Comparison of ENCODE assay signal across 18 cellular contexts in the genomic region with DNA sequence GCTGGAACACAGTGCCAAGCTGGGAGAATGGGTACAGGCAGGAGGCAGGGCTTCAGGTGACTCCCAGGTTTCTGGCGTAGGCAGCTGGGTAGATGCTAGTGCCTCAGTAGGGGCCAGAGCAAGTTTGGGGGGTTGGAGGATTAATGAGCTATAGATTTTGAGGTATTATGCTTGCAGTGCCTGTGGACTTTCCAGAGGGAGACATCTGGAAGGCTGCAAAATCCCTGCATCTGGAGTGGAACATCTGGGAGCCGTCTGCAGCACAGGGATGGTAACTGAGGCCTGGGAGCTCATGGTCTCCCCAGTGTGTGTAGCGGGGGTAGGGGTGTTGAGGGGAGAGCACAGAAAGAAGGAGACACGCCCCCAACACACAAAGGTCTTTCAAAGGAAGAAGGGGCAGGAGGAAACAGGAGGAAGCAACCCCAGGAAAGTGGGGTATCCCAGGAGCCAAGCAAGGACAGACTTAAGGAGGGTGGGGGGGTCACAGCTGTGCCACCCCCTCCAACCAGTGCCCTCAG. TPM values are rescaled to one million over a fixed set of nuclear protein-coding genes. Genes with fewer than 3 reads are reported as not detected.
DNase-seq lines count a peak whose midpoint lies in the region; ATAC-seq and TF ChIP-seq lines count a peak whose summit lies in the region.
"Had no signal": no experiment of that assay in that cellular context is flagged by ENCODE, and none has a peak within 500 bp of the region (broad histone marks: within the 10 kb centered on the region; RNA-seq: fewer than 3 reads in every experiment).

No MANE protein-coding gene starts in this region.

- no peak overlapping the region for H2BK12ac ChIP-seq in neuronal stem cell (ENCODE audit: low read length)

- H3K18ac ChIP-seq in neuronal stem cell (ENCODE audit: low read length) = no peak overlapping the region

- TF ChIP-seq CTCF in CD14-positive monocyte (IDR thresholded peaks at IDR 0.05) = no peak
- TF ChIP-seq CTCF in Loucy (conservative IDR thresholded peaks at IDR 0.05; ENCODE audit: low read length) = no peak

- peak; percentile 11 for DNase-seq in CD14-positive monocyte (ENCODE audit: low spot score)
- no peak for DNase-seq in epithelial cell of prostate (ENCODE audit: low read depth, low spot score)
- no peak for DNase-seq in neuronal stem cell (ENCODE audit: low spot score)
- no peak for DNase-seq in activated CD4-positive, alpha-beta T cell treated with anti-CD3 and anti-CD28 coated beads for 48 hours
- no peak for DNase-seq in stimulated activated CD4-positive, alpha-beta T cell treated with anti-CD3 and anti-CD28 coated beads, Interleukin-4, amount 100 ng/mL, for 1 hour
- DNase-seq: activated CD4-positive, alpha-beta T cell treated with anti-CD3 and anti-CD28 coated beads for 36 hours; activated T-cell treated with anti-CD3 and anti-CD28 coated beads, Interleukin-2, amount 50 U/mL, for 72 hours; cerebellar nuclear complex; GF-D8; immature natural killer cell had no signal

- H3K36me3 ChIP-seq in Loucy (ENCODE audit: insufficient read depth, low read length) = no peaks in the 10 kb centered on the region
- no peaks in the 10 kb centered on the region for H3K36me3 ChIP-seq in neuronal stem cell (replicated peaks in 1 of 2; ENCODE audit: control insufficient read depth in 2 of 2, insufficient read depth in 2 of 2, low read length in 2 of 2)
- H3K36me3 ChIP-seq: gastroesophageal sphincter, SJSA1, vagina had no signal

- peak overlapping the region; percentile 81 for H3K27ac ChIP-seq in epithelial cell of prostate
- H3K27ac ChIP-seq in neuronal stem cell (replicated peaks; ENCODE audit: low read length) = no peak overlapping the region
- H3K27ac ChIP-seq: gastroesophageal sphincter, parathyroid adenoma, SJSA1, vagina had no signal

- H3K23ac ChIP-seq in neuronal stem cell (ENCODE audit: low read depth, low read length, poor library complexity) = no peak overlapping the region

- no peaks in the 10 kb centered on the region for H3K79me1 ChIP-seq in neuronal stem cell (ENCODE audit: low read depth, low read length)

- H2AK5ac ChIP-seq in neuronal stem cell (ENCODE audit: low read depth, low read length) = no peak overlapping the region

- H3K27ac Mint-ChIP-seq in CD14-positive monocyte = no peak overlapping the region
- H3K27ac Mint-ChIP-seq: activated T-cell treated with anti-CD3 and anti-CD28 coated beads, Interleukin-2, amount 50 U/mL, for 72 hours had no signal

- no peaks in the 10 kb centered on the region for H3K36me3 Mint-ChIP-seq in CD14-positive monocyte
- H3K36me3 Mint-ChIP-seq: immature natural killer cell had no signal

- intact Hi-C loops in CD14-positive monocyte (cut with micrococcal nuclease) = loop anchor here (2.0 to 5.0 kb wide), 3 partner anchors 70 to 515 kb away; no protein-coding TSS in a partner anchor

- H3K4ac ChIP-seq in neuronal stem cell (ENCODE audit: low read length) = no peak overlapping the region

- H3K14ac ChIP-seq in neuronal stem cell (ENCODE audit: low read length) = no peak overlapping the region

- no peaks in the 10 kb centered on the region for H3F3A ChIP-seq in Loucy (ENCODE audit: low read depth)

- H2BK5ac ChIP-seq in neuronal stem cell (ENCODE audit: low read length) = no peak overlapping the region

- H4K91ac ChIP-seq in neuronal stem cell (ENCODE audit: low read depth, low read length, poor library complexity) = no peak overlapping the region

- no peak for ATAC-seq in HG03521 (IDR thresholded peaks at IDR 0.05; ENCODE audit: unreplicated experiment)
- no peak for ATAC-seq in GM21367 (IDR thresholded peaks at IDR 0.05; ENCODE audit: unreplicated experiment)

- no peak overlapping the region for H3K4me3 ChIP-seq in Loucy (ENCODE audit: low read length, poor library complexity, severe bottlenecking)
- H3K4me3 ChIP-seq in neuronal stem cell (ENCODE audit: low read length in 2 of 2) = no peak overlapping the region
- H3K4me3 ChIP-seq: gastroesophageal sphincter, SJSA1, vagina had no signal

- H2BK15ac ChIP-seq in neuronal stem cell (ENCODE audit: low read length) = no peak overlapping the region

- no peak overlapping the region for H3K4me3 Mint-ChIP-seq in CD14-positive monocyte
- H3K4me3 Mint-ChIP-seq: activated CD4-positive, alpha-beta T cell treated with anti-CD3 and anti-CD28 coated beads for 36 hours; activated T-cell treated with anti-CD3 and anti-CD28 coated beads, Interleukin-2, amount 50 U/mL, for 72 hours had no signal

- H3K9me2 ChIP-seq in Loucy (replicated peaks; ENCODE audit: low read depth, low read length) = no peaks in the 10 kb centered on the region

- H4K8ac ChIP-seq in neuronal stem cell (ENCODE audit: low read depth, low read length) = no peak overlapping the region

- peaks cover 0 to 9% (median 9%) of the 10 kb centered on the region in 3 donors for H3K27me3 Mint-ChIP-seq in CD14-positive monocyte (ENCODE audit: low read depth in 3 of 3)

- WGBS in neuronal stem cell (ENCODE audit: extremely low coverage in 2 of 2, insufficient read length in 2 of 2, insufficient replicate concordance in 1 of 2), 2 donors = no CpG with 5 or more reads among the region's 4 CpGs

- H4K20me1 ChIP-seq in Loucy (ENCODE audit: insufficient read depth, low read length, poor library complexity, severe bottlenecking) = no peaks in the 10 kb centered on the region

- H3K27me3 ChIP-seq in Loucy (ENCODE audit: insufficient read depth, low read length, poor library complexity, severe bottlenecking) (no peaks in the 10 kb centered on the region), neuronal stem cell (ENCODE audit: control insufficient read depth in 3 of 3, insufficient read depth in 3 of 3, low read depth in 1 of 3, low read length in 3 of 3) (peaks cover 0 to 16% (median 0%) of the 10 kb centered on the region in 3 experiments)
- H3K27me3 ChIP-seq: SJSA1, vagina had no signal

- H3K9me3 ChIP-seq in Loucy (ENCODE audit: insufficient read depth, low read depth, low read length) (no peaks in the 10 kb centered on the region), neuronal stem cell (replicated peaks in 1 of 2; ENCODE audit: control insufficient read depth in 2 of 2, insufficient read depth in 1 of 2, low read depth in 1 of 2, low read length in 2 of 2) (no peaks in the 10 kb centered on the region)
- H3K9me3 ChIP-seq: gastroesophageal sphincter, SJSA1, vagina had no signal

- H3K9ac ChIP-seq in Loucy (ENCODE audit: low read depth, low read length, poor library complexity, severe bottlenecking) = no peak overlapping the region
- no peak overlapping the region for H3K9ac ChIP-seq in neuronal stem cell (ENCODE audit: low read depth, low read length, poor library complexity)
- H3K9ac ChIP-seq: parathyroid adenoma had no signal

- H3K4me1 Mint-ChIP-seq in CD14-positive monocyte = peaks cover 6% of the 10 kb centered on the region
- H3K4me1 Mint-ChIP-seq: activated CD4-positive, alpha-beta T cell treated with anti-CD3 and anti-CD28 coated beads for 36 hours had no signal

- no peak overlapping the region for H2BK120ac ChIP-seq in neuronal stem cell (ENCODE audit: low read depth, low read length)

- no peaks in the 10 kb centered on the region for H3K4me1 ChIP-seq in Loucy (ENCODE audit: insufficient read depth, low read length, poor library complexity, severe bottlenecking)
- H3K4me1 ChIP-seq in neuronal stem cell (ENCODE audit: control insufficient read depth in 2 of 2, insufficient read depth in 1 of 2, low read depth in 1 of 2, low read length in 2 of 2) = peaks cover 6% of the 10 kb centered on the region in 2 donors
- H3K4me1 ChIP-seq: parathyroid adenoma had no signal

- H3K79me2 ChIP-seq in Loucy (ENCODE audit: insufficient read depth, low read length) = no peaks in the 10 kb centered on the region
- H3K79me2 ChIP-seq: parathyroid adenoma had no signal

- H2AFZ ChIP-seq in Loucy (ENCODE audit: low read length) = peak overlapping the region; percentile 44; the same call in 1 of the 2 replicates
- H2AFZ ChIP-seq in neuronal stem cell (ENCODE audit: low read length) = peak overlapping the region; percentile 80
- H2AFZ ChIP-seq: parathyroid adenoma had no signal

- H3K9me3 Mint-ChIP-seq in CD14-positive monocyte = peaks cover 0 to 2% (median 0%) of the 10 kb centered on the region in 7 donors
- H3K9me3 Mint-ChIP-seq: activated T-cell treated with anti-CD3 and anti-CD28 coated beads, Interleukin-2, amount 50 U/mL, for 72 hours had no signal

- H3K4me2 ChIP-seq in Loucy (ENCODE audit: low read depth, low read length, poor library complexity, severe bottlenecking) (no peak overlapping the region), neuronal stem cell (ENCODE audit: insufficient read depth, low read length, poor library complexity, severe bottlenecking) (no peak overlapping the region)

RNA-seq across cellular contexts. Expression of a gene that starts 2.2 kb away (rescaled TPM):
- 1 to 10 TPM in 1 of 2 donors, not detected in 1; 1.4 TPM for polyA plus RNA-seq in CD14-positive monocyte
- not detected for polyA plus RNA-seq in neuronal stem cell (2013, experiment 1 of 2)
- not detected for polyA plus RNA-seq in neuronal stem cell (2013, experiment 2 of 2)

RNA-seq across cellular contexts. Expression of a gene that starts 40.0 kb away (rescaled TPM):
- polyA plus RNA-seq in CD14-positive monocyte = under 1 TPM in 1 of 2 donors, not detected in 1; 0.50 TPM
- polyA plus RNA-seq in neuronal stem cell (2013, experiment 1 of 2) = 0.03 TPM
- polyA plus RNA-seq in neuronal stem cell (2013, experiment 2 of 2) = 0.01 TPM

RNA-seq across cellular contexts. Expression of a gene that starts 54.8 kb away (rescaled TPM):
- polyA plus RNA-seq in CD14-positive monocyte = not detected
- not detected for polyA plus RNA-seq in neuronal stem cell (2013, experiment 1 of 2)
- not detected for polyA plus RNA-seq in neuronal stem cell (2013, experiment 2 of 2)
- polyA plus RNA-seq: endothelial cell of umbilical vein, immature natural killer cell had no signal
